ENCODE assay signal across 36 cellular contexts in genomic region chr5:143851383-143851782, GRCh38. TPM values are rescaled to one million over a fixed set of nuclear protein-coding genes. Genes with fewer than 3 reads are reported as not detected.
"Had no signal": no experiment of that assay in that cellular context is flagged by ENCODE, and none has a peak within 500 bp of the region (broad histone marks: within the 10 kb centered on the region; RNA-seq: fewer than 3 reads in every experiment).

No MANE protein-coding gene starts in this region.

- H3K4me1 ChIP-seq: ascending aorta, breast epithelium, colonic mucosa, gastroesophageal sphincter, heart right ventricle had no signal

- H3K27me3 ChIP-seq: ascending aorta, breast epithelium, cardiac muscle cell, colonic mucosa, gastroesophageal sphincter, heart right ventricle had no signal

- ATAC-seq: activated CD4-positive, CD25-positive, alpha-beta regulatory T cell treated with anti-CD3 and anti-CD28 coated beads, Interleukin-2, amount 50 U/mL, for 24 hours; activated CD8-positive, alpha-beta T cell treated with anti-CD3 and anti-CD28 coated beads for 36 hours; esophagus mucosa; gastroesophageal sphincter; heart right ventricle; T-helper 17 cell had no signal

- H3K27me3 Mint-ChIP-seq: activated CD8-positive, alpha-beta T cell treated with anti-CD3 and anti-CD28 coated beads for 36 hours; activated naive CD4-positive, alpha-beta T cell treated with anti-CD3 and anti-CD28 coated beads, Interleukin-2, amount 50 U/mL, for 24 hours; T-helper 17 cell had no signal

- H3K9me3 Mint-ChIP-seq: activated CD8-positive, alpha-beta T cell treated with anti-CD3 and anti-CD28 coated beads for 36 hours; activated naive CD4-positive, alpha-beta T cell treated with anti-CD3 and anti-CD28 coated beads, Interleukin-2, amount 50 U/mL, for 24 hours; activated T-helper 2 cell treated with anti-CD3 and anti-CD28 coated beads, Interferon-gamma antibody, Interleukin-2, Interleukin-4, amounts not matched to agents 10 μg/mL and 5 μg/mL and 100 μg/mL, durations not matched to agents 14 hours and 24 hours and 36 hours; T-helper 2 cell treated with Interferon-gamma antibody and Interleukin-4, amounts not matched to agents 5 μg/mL and 100 μg/mL, for 36 hours had no signal

- H3K9me3 ChIP-seq: ascending aorta, breast epithelium, colonic mucosa had no signal

- H3K4me3 ChIP-seq: ascending aorta, breast epithelium, cardiac muscle cell, colonic mucosa, gastroesophageal sphincter, heart right ventricle had no signal

- DNase-seq: activated B cell treated with CpG ODN at 0.5 μM for 24 hours; activated CD4-positive, alpha-beta T cell treated with anti-CD3 and anti-CD28 coated beads for 48 hours; activated CD4-positive, alpha-beta T cell treated with anti-CD3 and anti-CD28 coated beads, Interleukin-2, amount 50 U/mL, for 1 hour; activated CD4-positive, alpha-beta T cell treated with anti-CD3 and anti-CD28 coated beads, Interleukin-2, amount 50 U/mL, for 48 hours; activated CD8-positive, alpha-beta memory T cell treated with anti-CD3 and anti-CD28 coated beads for 24 hours; activated CD8-positive, alpha-beta T cell treated with anti-CD3 and anti-CD28 coated beads for 36 hours; activated effector memory CD4-positive, alpha-beta T cell treated with anti-CD3 and anti-CD28 coated beads, Interleukin-2, amount 50 U/mL, for 16 hours; activated naive CD4-positive, alpha-beta T cell treated with anti-CD3 and anti-CD28 coated beads for 36 hours; activated naive CD8-positive, alpha-beta T cell treated with anti-CD3 and anti-CD28 coated beads, Interleukin-2, amount 10 ng/mL, durations not matched to agents 7 days and 5 days; activated T-cell treated with anti-CD3 and anti-CD28 coated beads, Interleukin-2, amount 50 U/mL, for 48 hours; central memory CD4-positive, alpha-beta T cell; cerebellar nuclear complex; colonic mucosa; effector CD8-positive, alpha-beta T cell; foreskin melanocyte; heart right ventricle; T-helper 1 cell; T-helper 17 cell; T1000; WERI-Rb-1 had no signal

- H3K4me1 Mint-ChIP-seq: activated naive CD4-positive, alpha-beta T cell treated with anti-CD3 and anti-CD28 coated beads, Interleukin-2, amount 50 U/mL, for 24 hours; brain had no signal

- H3K27ac ChIP-seq: ascending aorta, breast epithelium, cardiac muscle cell, colonic mucosa, gastroesophageal sphincter, heart right ventricle, WERI-Rb-1 had no signal

- H3K4me3 Mint-ChIP-seq: activated B cell treated with CpG ODN at 0.5 μM for 24 hours; activated CD8-positive, alpha-beta T cell treated with anti-CD3 and anti-CD28 coated beads for 36 hours; activated naive CD4-positive, alpha-beta T cell treated with anti-CD3 and anti-CD28 coated beads for 36 hours; activated naive CD4-positive, alpha-beta T cell treated with anti-CD3 and anti-CD28 coated beads, Interleukin-2, amount 50 U/mL, for 24 hours; activated naive CD8-positive, alpha-beta T cell treated with anti-CD3 and anti-CD28 coated beads, Interleukin-2, amount 10 ng/mL, durations not matched to agents 7 days and 5 days; activated T-helper 1 cell treated with anti-CD3 and anti-CD28 coated beads, Interleukin-12 subunit alpha, Interleukin-12 subunit beta, Interleukin-2, Interleukin-4 antibody, amounts not matched to agents 30 ng/mL and 10 ng/mL and 1 ng/mL, durations not matched to agents 14 hours and 24 hours and 36 hours; brain; T-helper 17 cell; T-helper 2 cell treated with Interferon-gamma antibody and Interleukin-4, amounts not matched to agents 5 μg/mL and 100 μg/mL, for 36 hours had no signal

- H3K27ac Mint-ChIP-seq: activated B cell treated with CpG ODN at 0.5 μM for 24 hours; activated CD8-positive, alpha-beta T cell treated with anti-CD3 and anti-CD28 coated beads for 36 hours; activated naive CD4-positive, alpha-beta T cell treated with anti-CD3 and anti-CD28 coated beads for 36 hours; activated naive CD4-positive, alpha-beta T cell treated with anti-CD3 and anti-CD28 coated beads, Interleukin-2, amount 50 U/mL, for 24 hours; activated naive CD8-positive, alpha-beta T cell treated with anti-CD3 and anti-CD28 coated beads, Interleukin-2, amount 10 ng/mL, durations not matched to agents 7 days and 5 days; activated T-helper 1 cell treated with anti-CD3 and anti-CD28 coated beads, Interleukin-12 subunit alpha, Interleukin-12 subunit beta, Interleukin-2, Interleukin-4 antibody, amounts not matched to agents 30 ng/mL and 10 ng/mL and 1 ng/mL, durations not matched to agents 14 hours and 24 hours and 36 hours; activated T-helper 2 cell treated with anti-CD3 and anti-CD28 coated beads, Interferon-gamma antibody, Interleukin-2, Interleukin-4, amounts not matched to agents 10 μg/mL and 5 μg/mL and 100 μg/mL, durations not matched to agents 14 hours and 24 hours and 36 hours; brain; T-helper 17 cell; T-helper 2 cell treated with Interferon-gamma antibody and Interleukin-4, amounts not matched to agents 5 μg/mL and 100 μg/mL, for 36 hours had no signal

- H3K36me3 Mint-ChIP-seq: activated naive CD8-positive, alpha-beta T cell treated with anti-CD3 and anti-CD28 coated beads, Interleukin-2, amount 10 ng/mL, durations not matched to agents 7 days and 5 days; brain had no signal

- H3K36me3 ChIP-seq: ascending aorta, breast epithelium, cardiac muscle cell, colonic mucosa, gastroesophageal sphincter, heart right ventricle, WERI-Rb-1 had no signal

RNA-seq across cellular contexts. Expression of gene HMHB1, which starts 39.4 kb away (rescaled TPM):
- total RNA-seq: activated CD8-positive, alpha-beta T cell treated with anti-CD3 and anti-CD28 coated beads for 36 hours; activated naive CD4-positive, alpha-beta T cell treated with anti-CD3 and anti-CD28 coated beads for 36 hours; activated naive CD8-positive, alpha-beta T cell treated with anti-CD3 and anti-CD28 coated beads, Interleukin-2, amount 10 ng/mL, durations not matched to agents 7 days and 5 days; activated T-helper 2 cell treated with anti-CD3 and anti-CD28 coated beads, Interferon-gamma antibody, Interleukin-2, Interleukin-4, amounts not matched to agents 10 μg/mL and 5 μg/mL and 100 μg/mL, durations not matched to agents 14 hours and 24 hours and 36 hours; ascending aorta; breast epithelium; cardiac muscle cell; colonic mucosa; dermis microvascular lymphatic vessel endothelial cell; epithelial cell of proximal tubule; esophagus mucosa; fibroblast of lung; fibroblast of villous mesenchyme; gastroesophageal sphincter; glomerular endothelial cell; heart right ventricle; T-helper 17 cell had no signal
- polyA plus RNA-seq: cardiac muscle cell, fibroblast of lung, heart right ventricle had no signal
